17 cellular contexts compared by ENCODE assay signal in the genomic region with DNA sequence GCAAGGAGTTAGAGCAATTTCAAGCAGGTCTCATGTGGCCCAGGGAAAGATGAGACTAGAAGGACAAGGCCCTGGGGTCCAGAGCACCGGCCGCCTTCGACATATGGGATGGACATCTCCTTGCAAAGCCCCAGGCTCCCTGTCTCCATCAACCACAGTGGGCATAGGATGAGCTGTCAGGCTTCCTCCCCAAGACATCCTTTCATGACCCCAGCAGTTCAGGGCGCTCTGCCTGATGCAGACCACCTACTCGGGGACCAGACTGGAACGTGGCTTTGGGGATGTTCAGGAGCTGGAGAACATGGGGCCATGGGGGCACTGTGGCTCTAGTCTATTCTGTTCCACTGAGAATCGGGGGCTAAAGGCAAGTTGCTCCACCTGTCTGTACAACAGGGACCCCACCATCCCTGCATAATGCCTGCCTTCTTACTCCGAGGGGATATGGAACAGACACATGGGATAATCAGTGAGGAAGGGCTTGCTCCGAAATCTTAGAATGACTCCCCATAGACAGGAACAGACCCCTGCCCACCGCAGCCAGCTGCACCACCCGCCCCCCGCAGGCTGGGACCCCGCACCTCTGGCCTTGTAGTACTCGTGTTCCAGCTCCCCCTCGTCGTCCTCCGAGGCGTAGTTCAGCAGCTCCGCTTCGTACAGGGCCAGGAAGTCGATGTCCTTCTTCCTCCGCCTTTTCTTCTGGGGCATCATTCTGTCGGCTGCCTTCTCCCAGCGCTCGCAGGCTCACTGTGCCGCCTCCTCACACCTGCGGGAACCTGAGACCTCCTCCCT. TPM values are rescaled to one million over a fixed set of nuclear protein-coding genes. Genes with fewer than 3 reads are reported as not detected.
DNase-seq lines count a peak whose midpoint lies in the region; ATAC-seq and TF ChIP-seq lines count a peak whose summit lies in the region.
"Had no signal": no experiment of that assay in that cellular context is flagged by ENCODE, and none has a peak within 500 bp of the region (broad histone marks: within the 10 kb centered on the region; RNA-seq: fewer than 3 reads in every experiment).

No MANE protein-coding gene starts in this region.

- H3F3A ChIP-seq in GM23338 (replicated peaks; ENCODE audit: low read depth): no peaks in the 10 kb centered on the region

- H3K9me3 Mint-ChIP-seq in GM23338: no peaks in the 10 kb centered on the region
- H3K9me3 Mint-ChIP-seq: CD8-positive, alpha-beta memory T cell; HFFc6 had no signal

- no peaks in the 10 kb centered on the region for H3K9me3 ChIP-seq in NT2/D1 (ENCODE audit: insufficient read depth, low read length)
- no peaks in the 10 kb centered on the region for H3K9me3 ChIP-seq in iPS-15b (ENCODE audit: control insufficient read depth, insufficient read depth, low read length)
- H3K9me3 ChIP-seq in sigmoid colon: no peaks in the 10 kb centered on the region
- H3K9me3 ChIP-seq: A549, BE2C, Caco-2 had no signal

- peak overlapping the region; percentile 52 for H2AFZ ChIP-seq in GM23338

- TF ChIP-seq POLR2A in sigmoid colon (IDR thresholded peaks at IDR 0.05): no peak

- H3K4me1 ChIP-seq in GM23338 (ENCODE audit: insufficient read depth) (peaks cover 12% of the 10 kb centered on the region), NT2/D1 (ENCODE audit: insufficient read depth, insufficient read length) (no peaks in the 10 kb centered on the region), iPS-15b (ENCODE audit: control insufficient read depth, insufficient read depth, low read length) (peaks cover 7% of the 10 kb centered on the region), sigmoid colon (no peaks in the 10 kb centered on the region)
- H3K4me1 ChIP-seq: A549, BE2C, Caco-2 had no signal

- no peak for TF ChIP-seq CTCF in GM23338 (conservative IDR thresholded peaks at IDR 0.05; ENCODE audit: low read depth in 2 of 2)
- TF ChIP-seq CTCF in sigmoid colon (IDR thresholded peaks at IDR 0.05): no peak

- DNase-seq in GM23338 (ENCODE audit: low spot score) (no peak), NT2/D1 (ENCODE audit: low read depth, low spot score) (no peak), sigmoid colon (peak; percentile 52), middle frontal gyrus (ENCODE audit: extremely low spot score, low spot score) (no peak), NCI-H2029 (lab: John Stamatoyannopoulos, UW) (no peak), NCI-H1092 (lab: John Stamatoyannopoulos, UW) (no peak)
- DNase-seq: BE2C; Caco-2; CD8-positive, alpha-beta memory T cell; H7; HFFc6 had no signal

- no peaks in the 10 kb centered on the region for H3K9me2 ChIP-seq in GM23338 (ENCODE audit: insufficient read depth)

- H3K27ac ChIP-seq in GM23338 (ENCODE audit: low read depth) (no peak overlapping the region), sigmoid colon (no peak overlapping the region)
- H3K27ac ChIP-seq: A549 had no signal

- H3K36me3 Mint-ChIP-seq in GM23338 (ENCODE audit: low read depth): no peaks in the 10 kb centered on the region
- H3K36me3 Mint-ChIP-seq: CD8-positive, alpha-beta memory T cell had no signal

- no peaks in the 10 kb centered on the region for H4K20me1 ChIP-seq in GM23338 (replicated peaks; ENCODE audit: insufficient read depth)

- H3K27me3 Mint-ChIP-seq in GM23338 (ENCODE audit: insufficient read depth, low read depth, poor library complexity): no peaks in the 10 kb centered on the region

- no peaks in the 10 kb centered on the region for H3K36me3 ChIP-seq in GM23338 (ENCODE audit: insufficient read depth)
- H3K36me3 ChIP-seq in NT2/D1 (ENCODE audit: insufficient read depth, insufficient read length, low read length): no peaks in the 10 kb centered on the region
- H3K36me3 ChIP-seq in iPS-15b (ENCODE audit: control insufficient read depth, insufficient read depth, low read length): no peaks in the 10 kb centered on the region
- no peaks in the 10 kb centered on the region for H3K36me3 ChIP-seq in sigmoid colon
- H3K36me3 ChIP-seq: BE2C had no signal

- H3K4me1 Mint-ChIP-seq in GM23338: peaks cover 16% of the 10 kb centered on the region
- H3K4me1 Mint-ChIP-seq: CD8-positive, alpha-beta memory T cell had no signal

- peak overlapping the region; percentile 5; the same call in 1 of the 2 replicates for H3K4me2 ChIP-seq in GM23338
- H3K4me2 ChIP-seq: A549 had no signal

- no peak overlapping the region for H3K27ac Mint-ChIP-seq in GM23338
- H3K27ac Mint-ChIP-seq: HFFc6 had no signal

- WGBS in sigmoid colon, 2 donors: 82 to 84% methylated on average over 27 of the region's 27 CpGs

- ATAC-seq in GM23338: no peak; the same call in 2 of the 3 replicates
- ATAC-seq: A549, GM12878 had no signal

- no peaks in the 10 kb centered on the region for H3K27me3 ChIP-seq in GM23338 (ENCODE audit: insufficient read depth)
- H3K27me3 ChIP-seq in NT2/D1 (ENCODE audit: insufficient read depth, insufficient read length): peaks cover 13% of the 10 kb centered on the region
- no peaks in the 10 kb centered on the region for H3K27me3 ChIP-seq in iPS-15b (ENCODE audit: control insufficient read depth, insufficient read depth, low read length)
- no peaks in the 10 kb centered on the region for H3K27me3 ChIP-seq in sigmoid colon
- H3K27me3 ChIP-seq: BE2C had no signal

- H3K9ac ChIP-seq in NT2/D1 (ENCODE audit: insufficient read length, low read depth) (no peak overlapping the region), iPS-15b (ENCODE audit: low read depth, low read length) (no peak overlapping the region)

- TF ChIP-seq EP300 in sigmoid colon (IDR thresholded peaks at IDR 0.05): no peak

- H3K4me3 ChIP-seq in GM23338 (no peak overlapping the region), NT2/D1 (ENCODE audit: insufficient read length, low read depth) (peak overlapping the region; percentile 21), iPS-15b (ENCODE audit: low read depth, low read length) (peak overlapping the region; percentile 13), sigmoid colon (no peak overlapping the region)
- H3K4me3 ChIP-seq: A549, GM12878 had no signal

- no peaks in the 10 kb centered on the region for H3K79me2 ChIP-seq in GM23338 (replicated peaks; ENCODE audit: insufficient read depth)

- H3K4me3 Mint-ChIP-seq in GM23338: no peak overlapping the region
- H3K4me3 Mint-ChIP-seq: CD8-positive, alpha-beta memory T cell; HFFc6 had no signal

- intact Hi-C loops in sigmoid colon (cut with DNase I): loop anchor here (10.0 kb wide), 1 partner anchor 512 kb away; no protein-coding TSS in a partner anchor

TF ChIP-seq in GM23338, 12 proteins besides CTCF, POLR2A, EP300 and RAD21 (continues in another document):
- TF ChIP-seq ZNF114 (CRISPR knock-in tag; IDR thresholded peaks at IDR 0.05) (no peak), ZNF331 (CRISPR knock-in tag; IDR thresholded peaks at IDR 0.05; ENCODE audit: low read depth) (no peak), NANOG (IDR thresholded peaks at IDR 0.05; ENCODE audit: borderline replicate concordance) (no peak), CREB1 (CRISPR knock-in tag; IDR thresholded peaks at IDR 0.05; ENCODE audit: low read depth) (no peak)

RNA-seq across cellular contexts. Expression of a gene that starts 0.5 kb away (rescaled TPM):
- 0.16 and 0.17 TPM in 2 replicates for total RNA-seq in GM23338 (2014; rRNA removed; shearing (Covaris generic))
- polyA plus RNA-seq in GM23338 (2016; fragmentation: Nextera tagmentation; extraction: Ambion mirVana) (0.23 TPM in 1 of 2 replicates, not detected in the other), sigmoid colon (under 1 TPM in 1 of 3 donors, not detected in 2; 0.06 TPM)
- under 1 TPM in 2 of 4 donors, not detected in 2; 0.27 to 0.28 TPM for total RNA-seq in sigmoid colon
- total RNA-seq: Caco-2; CD8-positive, alpha-beta memory T cell; Daoy; G401; GM12878; HFFc6 had no signal
- polyA plus RNA-seq: A549; AG04450; CD8-positive, alpha-beta memory T cell; GM12878 had no signal

Comparison
In these comparisons a context has a peak if more than half of its experiments do, and no peak if none do; other contexts are left out.
1. H3K4me3 ChIP-seq: peak in NT2/D1 (single experiment) and iPS-15b (single experiment); none in GM23338 (single experiment) and sigmoid colon (0 of 4).